10 cellular contexts compared by ENCODE assay signal in the genomic region with DNA sequence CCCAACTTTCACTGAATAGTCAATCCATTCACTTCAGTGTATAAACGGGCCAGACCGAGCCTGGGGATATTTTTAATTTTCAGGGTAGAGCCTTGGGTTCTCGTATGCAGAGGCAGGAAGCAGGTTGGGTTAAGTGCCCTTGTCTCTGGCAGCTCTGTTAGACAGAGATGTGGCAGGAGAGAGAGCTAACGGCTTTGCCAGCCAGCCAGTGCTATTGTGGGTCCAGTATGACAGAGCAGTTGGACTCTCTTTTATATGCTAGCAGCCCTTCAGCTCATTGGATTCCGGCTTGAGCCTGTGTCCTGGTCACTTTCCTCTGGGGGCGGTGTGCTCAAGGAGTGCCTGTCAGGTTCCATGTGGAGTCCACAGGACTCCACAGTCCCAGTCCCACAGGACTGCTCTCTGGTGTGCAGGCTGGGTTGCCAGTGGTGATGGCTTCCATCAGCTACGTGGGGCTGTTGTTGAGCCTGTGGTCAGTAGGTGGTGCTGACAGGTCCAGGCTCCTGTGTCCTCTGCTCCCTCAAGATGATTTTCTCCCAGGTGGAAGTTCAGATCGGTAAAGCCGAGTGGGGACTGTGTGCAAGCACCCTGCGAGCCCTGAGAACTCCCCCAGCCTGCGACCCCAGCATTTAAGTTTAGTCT. TPM values are rescaled to one million over a fixed set of nuclear protein-coding genes. Genes with fewer than 3 reads are reported as not detected.
DNase-seq lines count a peak whose midpoint lies in the region; TF ChIP-seq lines count a peak whose summit lies in the region.
"Had no signal": no experiment of that assay in that cellular context is flagged by ENCODE, and none has a peak within 500 bp of the region (broad histone marks: within the 10 kb centered on the region; RNA-seq: fewer than 3 reads in every experiment).

No MANE protein-coding gene starts in this region.

- peaks cover 83% of the 10 kb centered on the region for H3K36me3 ChIP-seq in SJCRH30

- H3K9me3 ChIP-seq in AG04450 (ENCODE audit: control insufficient read depth, insufficient read depth, low read length), result no peaks in the 10 kb centered on the region
- no peaks in the 10 kb centered on the region for H3K9me3 ChIP-seq in SJCRH30 (replicated peaks)

- H3K27me3 ChIP-seq in AG04450 (ENCODE audit: control insufficient read depth, insufficient read depth, low read length) (no peaks in the 10 kb centered on the region), layer of hippocampus (ENCODE audit: control insufficient read depth, insufficient read depth, low read length) (no peaks in the 10 kb centered on the region), SJCRH30 (no peaks in the 10 kb centered on the region)

- H3K4me3 ChIP-seq in AG04450 (ENCODE audit: low read depth, low read length) (no peak overlapping the region), cardiac fibroblast (replicated peaks in 1 of 2; ENCODE audit: low read depth in 2 of 2, low read length in 2 of 2) (no peak overlapping the region), SJCRH30 (no peak overlapping the region)

- TF ChIP-seq CTCF in AG04450 (IDR thresholded peaks at IDR 0.05; ENCODE audit: low read depth, low read length), result peak; percentile 31
- TF ChIP-seq CTCF in cardiac fibroblast (IDR thresholded peaks at IDR 0.05; ENCODE audit: low read depth, low read length), result peak; percentile 21

- no peaks in the 10 kb centered on the region for H3K4me1 ChIP-seq in SJCRH30

- DNase-seq in AG04450 (ENCODE audit: low read depth, low spot score) (no peak), HT-29 (ENCODE audit: low spot score) (peak; percentile 30), cardiac fibroblast (ENCODE audit: low read depth in 2 of 2) (no peak), superior temporal gyrus (ENCODE audit: extremely low spot score) (no peak), SJCRH30 (no peak), hepatic stellate cell (ENCODE audit: low spot score) (no peak)
- no peak for DNase-seq in activated CD8-positive, alpha-beta memory T cell treated with anti-CD3 and anti-CD28 coated beads, Interleukin-2, amount 50 U/mL, for 48 hours
- DNase-seq: activated CD4-positive, alpha-beta T cell treated with anti-CD3 and anti-CD28 coated beads for 48 hours; Karpas-422 had no signal

- H3K27ac ChIP-seq in AG04450 (ENCODE audit: low read depth, low read length), result no peak overlapping the region
- H3K27ac ChIP-seq in layer of hippocampus (ENCODE audit: low read depth, low read length), result peak overlapping the region; percentile 56
- no peak overlapping the region for H3K27ac ChIP-seq in SJCRH30

- CTCF ChIA-PET in AG04450 (lab: Charles Lee), result interaction anchor here (1.0 kb wide), 1 partner anchor 15 kb away, joined by 6 read pairs; a partner anchor contains a TSS

- POLR2A ChIA-PET in AG04450 (lab: Yijun Ruan, JAX), result no interaction called here

RNA-seq across cellular contexts. Expression of a gene that starts 14.3 kb away (rescaled TPM):
- polyA plus RNA-seq in AG04450 (2011; rRNA removed), result 314 and 364 TPM in 2 replicates
- 113 and 118 TPM in 2 replicates for polyA minus RNA-seq in AG04450 (2011; rRNA and poly(A)+ RNA removed)
- 273 and 289 TPM in 2 replicates for total RNA-seq in HT-29 (2014; rRNA removed; shearing (Covaris generic))
- 175 and 179 TPM in 2 replicates for total RNA-seq in SJCRH30 (2014; rRNA removed; shearing (Covaris generic))

RNA-seq across cellular contexts. Expression of a gene that starts 35.8 kb away (rescaled TPM):
- 0.48 and 0.71 TPM in 2 replicates for polyA plus RNA-seq in AG04450 (2011; rRNA removed)
- polyA minus RNA-seq in AG04450 (2011; rRNA and poly(A)+ RNA removed), result 0.69 and 0.87 TPM in 2 replicates
- total RNA-seq in HT-29 (2014; rRNA removed; shearing (Covaris generic)), result not detected in 2 replicates
- 0.05 and 0.24 TPM in 2 replicates for total RNA-seq in SJCRH30 (2014; rRNA removed; shearing (Covaris generic))

RNA-seq across cellular contexts. Expression of a gene that starts 53.2 kb away (rescaled TPM):
- polyA plus RNA-seq in AG04450 (2011; rRNA removed), result 16.4 and 17.4 TPM in 2 replicates
- 27.8 and 29.0 TPM in 2 replicates for polyA minus RNA-seq in AG04450 (2011; rRNA and poly(A)+ RNA removed)
- total RNA-seq in HT-29 (2014; rRNA removed; shearing (Covaris generic)), result 22.1 and 24.5 TPM in 2 replicates
- 29.2 and 30.0 TPM in 2 replicates for total RNA-seq in SJCRH30 (2014; rRNA removed; shearing (Covaris generic))
